Comparison of ENCODE assay signal across 8 cellular contexts in genomic region chr1:21764615-21765423, GRCh38. TPM values are rescaled to one million over a fixed set of nuclear protein-coding genes. Genes with fewer than 3 reads are reported as not detected.
A peak's percentile ranks its signal among the peaks of the same experiment; 100 is the strongest.
DNase-seq lines count a peak whose midpoint lies in the region; ATAC-seq, FAIRE-seq and TF ChIP-seq lines count a peak whose summit lies in the region.

No MANE protein-coding gene starts in this region.

- TF ChIP-seq POLR2A in H54 (IDR thresholded peaks at IDR 0.05; ENCODE audit: low read depth, low read length) (no peak), stomach (IDR thresholded peaks at IDR 0.05) (no peak)

- peak; percentile 90 for FAIRE-seq in H54 (lab: Jason Lieb, UNC)

- H3K27ac ChIP-seq in ACC112 (ENCODE audit: low read depth, low read length) (peak overlapping the region; percentile 62), stomach (peak overlapping the region; percentile 68 to 80 (median 75))

- TF ChIP-seq EP300 in stomach (IDR thresholded peaks at IDR 0.05) = no peak

- no peak overlapping the region for H3K4me3 ChIP-seq in ACC112 (ENCODE audit: low read depth, low read length)
- H3K4me3 ChIP-seq in stomach = no peak overlapping the region

- H3K79me2 ChIP-seq in ACC112 (ENCODE audit: control insufficient read depth, insufficient read depth, low read length, unreplicated experiment) = peaks cover 78% of the 10 kb centered on the region

- TF ChIP-seq CTCF in stomach (IDR thresholded peaks at IDR 0.05) = no peak

- H3K9me3 ChIP-seq in stomach = no peaks in the 10 kb centered on the region

- H3K4me1 Mint-ChIP-seq in activated T-helper 2 cell treated with anti-CD3 and anti-CD28 coated beads, Interferon-gamma antibody, Interleukin-2, Interleukin-4, amounts not matched to agents 10 μg/mL and 5 μg/mL and 100 μg/mL, durations not matched to agents 14 hours and 24 hours and 36 hours (ENCODE audit: low read depth) = peaks cover 44% of the 10 kb centered on the region

- H2AFZ ChIP-seq in ACC112 (ENCODE audit: low read length, unreplicated experiment) = no peak overlapping the region

- intact Hi-C loops in stomach (cut with DNase I; ENCODE audit: low total_unique reads) = no loop called here
- intact Hi-C loops in activated T-helper 2 cell treated with anti-CD3 and anti-CD28 coated beads, Interferon-gamma antibody, Interleukin-2, Interleukin-4, amounts not matched to agents 10 μg/mL and 5 μg/mL and 100 μg/mL, durations not matched to agents 14 hours and 24 hours and 36 hours (cut with micrococcal nuclease) = loop anchor here (10.0 kb wide), 1 partner anchor 60 kb away; no protein-coding TSS in a partner anchor

- no peaks in the 10 kb centered on the region for H3K9me3 Mint-ChIP-seq in activated T-helper 2 cell treated with anti-CD3 and anti-CD28 coated beads, Interferon-gamma antibody, Interleukin-2, Interleukin-4, amounts not matched to agents 10 μg/mL and 5 μg/mL and 100 μg/mL, durations not matched to agents 14 hours and 24 hours and 36 hours

- no peaks in the 10 kb centered on the region for H3K27me3 Mint-ChIP-seq in activated T-helper 2 cell treated with anti-CD3 and anti-CD28 coated beads, Interferon-gamma antibody, Interleukin-2, Interleukin-4, amounts not matched to agents 10 μg/mL and 5 μg/mL and 100 μg/mL, durations not matched to agents 14 hours and 24 hours and 36 hours (ENCODE audit: low read depth)

- H3K4me1 ChIP-seq in ACC112 (ENCODE audit: control insufficient read depth, insufficient read depth, low read length, unreplicated experiment) (peaks cover 47% of the 10 kb centered on the region), stomach (peaks cover 42 to 100% (median 62%) of the 10 kb centered on the region in 4 donors)

- H3K36me3 ChIP-seq in ACC112 (ENCODE audit: insufficient read depth, low read length) (no peaks in the 10 kb centered on the region), stomach (peaks cover 0 to 5% (median 0%) of the 10 kb centered on the region in 4 donors)

- H3K27me3 ChIP-seq in ACC112 (ENCODE audit: insufficient read depth, low read length) = no peaks in the 10 kb centered on the region
- H3K27me3 ChIP-seq in stomach = no peaks in the 10 kb centered on the region

- no peak overlapping the region for H3K4me3 Mint-ChIP-seq in activated T-helper 2 cell treated with anti-CD3 and anti-CD28 coated beads, Interferon-gamma antibody, Interleukin-2, Interleukin-4, amounts not matched to agents 10 μg/mL and 5 μg/mL and 100 μg/mL, durations not matched to agents 14 hours and 24 hours and 36 hours (ENCODE audit: low read depth)

- H3K36me3 Mint-ChIP-seq in activated T-helper 2 cell treated with anti-CD3 and anti-CD28 coated beads, Interferon-gamma antibody, Interleukin-2, Interleukin-4, amounts not matched to agents 10 μg/mL and 5 μg/mL and 100 μg/mL, durations not matched to agents 14 hours and 24 hours and 36 hours (ENCODE audit: low read depth) = peaks cover 24% of the 10 kb centered on the region

- 19 to 41% (median 34%) methylated on average over 11 to 13 of the region's 13 CpGs for WGBS in stomach, 5 donors

- DNase-seq in H54 (ENCODE audit: insufficient read length, low spot score) = peak; percentile 53
- DNase-seq in T1000 (lab: John Stamatoyannopoulos, UW) = peak; percentile 81
- peak; percentile 98 for DNase-seq in glomerular endothelial cell (ENCODE audit: extremely low read depth, low read depth, low spot score)
- DNase-seq in stomach = peak; percentile 81
- no peak for DNase-seq in NCI-H1092 treated with DMSO at 0.1 percent for 48 hours (lab: John Stamatoyannopoulos, UW)
- no peak for DNase-seq in activated T-helper 2 cell treated with anti-CD3 and anti-CD28 coated beads, Interferon-gamma antibody, Interleukin-2, Interleukin-4, amounts not matched to agents 10 μg/mL and 5 μg/mL and 100 μg/mL, durations not matched to agents 14 hours and 24 hours and 36 hours (ENCODE audit: low spot score)

- H3K27ac Mint-ChIP-seq in activated T-helper 2 cell treated with anti-CD3 and anti-CD28 coated beads, Interferon-gamma antibody, Interleukin-2, Interleukin-4, amounts not matched to agents 10 μg/mL and 5 μg/mL and 100 μg/mL, durations not matched to agents 14 hours and 24 hours and 36 hours = no peak overlapping the region

- no peak for ATAC-seq in GM21723 (IDR thresholded peaks at IDR 0.05; ENCODE audit: unreplicated experiment)

RNA-seq across cellular contexts. Expression of gene USP48, which starts 18.1 kb away (rescaled TPM):
- total RNA-seq in glomerular endothelial cell (48.4 and 61.5 TPM in 2 replicates), stomach (100 to 1,000 TPM in 2 of 5 donors, 10 to 100 TPM in 3; 59.7 to 144 (median 98.6) TPM)
- 10 to 100 TPM; 12.7 to 17.0 (median 13.8) TPM for polyA plus RNA-seq in stomach
- total RNA-seq in activated T-helper 2 cell treated with anti-CD3 and anti-CD28 coated beads, Interferon-gamma antibody, Interleukin-2, Interleukin-4, amounts not matched to agents 10 μg/mL and 5 μg/mL and 100 μg/mL, durations not matched to agents 14 hours and 24 hours and 36 hours = 101 TPM in 2 replicates

RNA-seq across cellular contexts. Expression of gene LDLRAD2, which starts 47.2 kb away (rescaled TPM):
- total RNA-seq in glomerular endothelial cell = 0.05 TPM in 1 of 2 replicates, not detected in the other
- 1 to 10 TPM in 1 of 5 donors, under 1 TPM in 1, not detected in 3; 0.72 to 2.3 TPM for total RNA-seq in stomach
- polyA plus RNA-seq in stomach = 1 to 10 TPM in 2 of 3 donors, under 1 TPM in 1; 0.76 to 2.6 (median 1.6) TPM
- total RNA-seq in activated T-helper 2 cell treated with anti-CD3 and anti-CD28 coated beads, Interferon-gamma antibody, Interleukin-2, Interleukin-4, amounts not matched to agents 10 μg/mL and 5 μg/mL and 100 μg/mL, durations not matched to agents 14 hours and 24 hours and 36 hours = not detected in 2 replicates

Comparison
In these comparisons a context has a peak if more than half of its experiments do, and no peak if none do; other contexts are left out.
1. DNase-seq: peak in H54 (single experiment), T1000 (single experiment), glomerular endothelial cell (single experiment) and stomach (single experiment); none in NCI-H1092 treated with DMSO at 0.1 percent for 48 hours (single experiment) and activated T-helper 2 cell treated with anti-CD3 and anti-CD28 coated beads, Interferon-gamma antibody, Interleukin-2, Interleukin-4, amounts not matched to agents 10 μg/mL and 5 μg/mL and 100 μg/mL, durations not matched to agents 14 hours and 24 hours and 36 hours (single experiment).